8 cellular contexts compared by ENCODE assay signal in genomic region chr6:149112976-149113375, GRCh38.
DNase-seq lines count a peak whose midpoint lies in the region; ATAC-seq and TF ChIP-seq lines count a peak whose summit lies in the region.

No MANE protein-coding gene starts in this region.

- H4K20me1 ChIP-seq in OCI-LY7 (ENCODE audit: insufficient read depth, low read length), result no peaks in the 10 kb centered on the region

- DNase-seq in activated naive CD4-positive, alpha-beta T cell treated with anti-CD3 and anti-CD28 coated beads, Interleukin-2, amount 10 ng/mL, durations not matched to agents 7 days and 5 days, result no peak
- no peak for DNase-seq in activated naive CD4-positive, alpha-beta T cell treated with anti-CD3 and anti-CD28 coated beads, Interleukin-2, amount 50 U/mL, for 16 hours
- DNase-seq in OCI-LY7 (ENCODE audit: low spot score), result peak; percentile 16
- DNase-seq in stimulated activated naive CD8-positive, alpha-beta T cell treated with anti-CD3 and anti-CD28 coated beads, Interleukin-15, amount 100 ng/mL, for 72 hours, result no peak
- no peak for DNase-seq in right atrium auricular region (ENCODE audit: low spot score)
- DNase-seq in immature natural killer cell, result no peak

- H3K27ac Mint-ChIP-seq in activated naive CD4-positive, alpha-beta T cell treated with anti-CD3 and anti-CD28 coated beads, Interleukin-2, amount 10 ng/mL, durations not matched to agents 7 days and 5 days, result peak overlapping the region; percentile 7
- no peak overlapping the region for H3K27ac Mint-ChIP-seq in stimulated activated naive CD8-positive, alpha-beta T cell treated with anti-CD3 and anti-CD28 coated beads, Interleukin-15, amount 100 ng/mL, for 72 hours
- H3K27ac Mint-ChIP-seq in immature natural killer cell, result peak overlapping the region in 1 of 6 donors; percentile 24

- H3K36me3 ChIP-seq in OCI-LY7 (ENCODE audit: insufficient read depth, low read length) (no peaks in the 10 kb centered on the region), right atrium auricular region (no peaks in the 10 kb centered on the region)

- no peak overlapping the region for H3K4me3 ChIP-seq in OCI-LY7 (ENCODE audit: low read depth, low read length, poor library complexity, severe bottlenecking)
- no peak overlapping the region for H3K4me3 ChIP-seq in right atrium auricular region

- H3K27me3 ChIP-seq in right atrium auricular region, result no peaks in the 10 kb centered on the region

- no peaks in the 10 kb centered on the region for H3K27me3 Mint-ChIP-seq in activated naive CD4-positive, alpha-beta T cell treated with anti-CD3 and anti-CD28 coated beads, Interleukin-2, amount 10 ng/mL, durations not matched to agents 7 days and 5 days
- H3K27me3 Mint-ChIP-seq in stimulated activated naive CD8-positive, alpha-beta T cell treated with anti-CD3 and anti-CD28 coated beads, Interleukin-15, amount 100 ng/mL, for 72 hours, result no peaks in the 10 kb centered on the region
- H3K27me3 Mint-ChIP-seq in immature natural killer cell (ENCODE audit: low read depth in 3 of 3), result peaks cover 2 to 7% (median 2%) of the 10 kb centered on the region in 3 donors

- TF ChIP-seq CTCF in OCI-LY7 (conservative IDR thresholded peaks at IDR 0.05; ENCODE audit: low read length) (no peak), right atrium auricular region (IDR thresholded peaks at IDR 0.05) (no peak)

- H3K9me3 Mint-ChIP-seq in activated naive CD4-positive, alpha-beta T cell treated with anti-CD3 and anti-CD28 coated beads, Interleukin-2, amount 10 ng/mL, durations not matched to agents 7 days and 5 days, result peaks cover 33% of the 10 kb centered on the region
- peaks cover 0 to 8% of the 10 kb centered on the region in 2 donors for H3K9me3 Mint-ChIP-seq in stimulated activated naive CD8-positive, alpha-beta T cell treated with anti-CD3 and anti-CD28 coated beads, Interleukin-15, amount 100 ng/mL, for 72 hours
- peaks cover 0 to 2% (median 0%) of the 10 kb centered on the region in 6 donors for H3K9me3 Mint-ChIP-seq in immature natural killer cell

- intact Hi-C loops in OCI-LY7 (cut with micrococcal nuclease; ENCODE audit: unreplicated experiment), result no loop called here

- peaks cover 51% of the 10 kb centered on the region for H3K36me3 Mint-ChIP-seq in activated naive CD4-positive, alpha-beta T cell treated with anti-CD3 and anti-CD28 coated beads, Interleukin-2, amount 10 ng/mL, durations not matched to agents 7 days and 5 days
- H3K36me3 Mint-ChIP-seq in immature natural killer cell, result no peaks in the 10 kb centered on the region

- CTCF ChIA-PET in activated naive CD4-positive, alpha-beta T cell treated with anti-CD3 and anti-CD28 coated beads, Interleukin-2, amount 10 ng/mL, durations not matched to agents 7 days and 5 days (lab: Charles Lee), result interaction anchor here (0.6 kb wide), 1 partner anchor 13 kb away, joined by 3 read pairs; no protein-coding TSS in a partner anchor
- CTCF ChIA-PET in OCI-LY7 (lab: Charles Lee; ENCODE audit: unreplicated experiment), result no interaction called here

- no peak overlapping the region for H3K4me3 Mint-ChIP-seq in activated naive CD4-positive, alpha-beta T cell treated with anti-CD3 and anti-CD28 coated beads, Interleukin-2, amount 10 ng/mL, durations not matched to agents 7 days and 5 days
- no peak overlapping the region for H3K4me3 Mint-ChIP-seq in stimulated activated naive CD8-positive, alpha-beta T cell treated with anti-CD3 and anti-CD28 coated beads, Interleukin-15, amount 100 ng/mL, for 72 hours
- H3K4me3 Mint-ChIP-seq in immature natural killer cell, result no peak overlapping the region

- POLR2A ChIA-PET in OCI-LY7 (lab: Charles Lee), result no interaction called here

- H3K4me1 Mint-ChIP-seq in activated naive CD4-positive, alpha-beta T cell treated with anti-CD3 and anti-CD28 coated beads, Interleukin-2, amount 10 ng/mL, durations not matched to agents 7 days and 5 days, result peaks cover 70% of the 10 kb centered on the region
- H3K4me1 Mint-ChIP-seq in stimulated activated naive CD8-positive, alpha-beta T cell treated with anti-CD3 and anti-CD28 coated beads, Interleukin-15, amount 100 ng/mL, for 72 hours, result peaks cover 48% of the 10 kb centered on the region
- peaks cover 3 to 27% of the 10 kb centered on the region in 2 donors for H3K4me1 Mint-ChIP-seq in immature natural killer cell

- no peaks in the 10 kb centered on the region for H3K9me2 ChIP-seq in OCI-LY7 (ENCODE audit: insufficient read depth, low read length)

- H3K9me3 ChIP-seq in OCI-LY7 (ENCODE audit: low read length) (no peaks in the 10 kb centered on the region; the same call in 1 of the 2 replicates), right atrium auricular region (no peaks in the 10 kb centered on the region)

- BruUV-seq in OCI-LY7 (replicated peaks; lab: Mats Ljungman, UMichigan), result no TSS peak

- H3K4me1 ChIP-seq in OCI-LY7 (ENCODE audit: insufficient read depth, low read length, poor library complexity, severe bottlenecking) (peaks cover 45% of the 10 kb centered on the region), right atrium auricular region (no peaks in the 10 kb centered on the region)

- peak overlapping the region; percentile 56; the same call in 1 of the 2 replicates for H2AFZ ChIP-seq in OCI-LY7 (ENCODE audit: low read length)

- ATAC-seq in GM21576 (IDR thresholded peaks at IDR 0.05; ENCODE audit: unreplicated experiment), result peak; percentile 54
- ATAC-seq in stimulated activated naive CD8-positive, alpha-beta T cell treated with anti-CD3 and anti-CD28 coated beads, Interleukin-15, amount 100 ng/mL, for 72 hours, result peak; percentile 74
- no peak for ATAC-seq in GM21423 (IDR thresholded peaks at IDR 0.05; ENCODE audit: unreplicated experiment)

- 0 out of 2 replicates have a peak overlapping the region, but pooled peaks have one; percentile 60 for H3K4me2 ChIP-seq in OCI-LY7 (ENCODE audit: low read length)

- no peaks in the 10 kb centered on the region for H3K79me2 ChIP-seq in OCI-LY7 (ENCODE audit: insufficient read depth, low read depth, low read length)

- H3K27ac ChIP-seq in OCI-LY7 (ENCODE audit: low read depth, low read length, poor library complexity, severe bottlenecking), result no peak overlapping the region
- no peak overlapping the region for H3K27ac ChIP-seq in right atrium auricular region
